ENCODE assay signal across 17 cellular contexts in genomic region chr18:63234839-63235238, GRCh38.
A peak's percentile ranks its signal among the peaks of the same experiment; 100 is the strongest.
DNase-seq lines count a peak whose midpoint lies in the region; ATAC-seq and TF ChIP-seq lines count a peak whose summit lies in the region.
"Had no signal": no experiment of that assay in that cellular context is flagged by ENCODE, and none has a peak within 500 bp of the region (broad histone marks: within the 10 kb centered on the region; RNA-seq: fewer than 3 reads in every experiment).

No MANE protein-coding gene starts in this region.

- H3K9me3 Mint-ChIP-seq in activated T-cell treated with anti-CD3 and anti-CD28 coated beads, Interleukin-2, amount 50 U/mL, for 72 hours, result peaks cover 8% of the 10 kb centered on the region in 2 donors
- H3K9me3 Mint-ChIP-seq in activated B cell treated with CpG ODN at 0.5 μM for 24 hours (peaks cover 4% of the 10 kb centered on the region), immature natural killer cell (no peaks in the 10 kb centered on the region)
- H3K9me3 Mint-ChIP-seq: endodermal cell had no signal

- CTCF ChIA-PET in activated B cell treated with CpG ODN at 0.5 μM for 24 hours (lab: Charles Lee), result interaction anchor here (2.1 kb wide), 1 partner anchor 83 kb away, joined by 7 read pairs; no protein-coding TSS in a partner anchor

- H3K27me3 Mint-ChIP-seq in activated T-cell treated with anti-CD3 and anti-CD28 coated beads, Interleukin-2, amount 50 U/mL, for 72 hours (ENCODE audit: low read depth), result no peaks in the 10 kb centered on the region
- H3K27me3 Mint-ChIP-seq in activated B cell treated with CpG ODN at 0.5 μM for 24 hours (no peaks in the 10 kb centered on the region), immature natural killer cell (ENCODE audit: low read depth in 3 of 3) (no peaks in the 10 kb centered on the region)

- intact Hi-C loops in activated B cell treated with CpG ODN at 0.5 μM for 24 hours (cut with micrococcal nuclease), result loop anchor here (2.0 kb wide), 2 partner anchors 18 to 20 kb away; no protein-coding TSS in a partner anchor
- intact Hi-C loops in tibial artery (cut with DNase I; ENCODE audit: low total_unique reads), result no loop called here

- H3K36me3 Mint-ChIP-seq in activated T-cell treated with anti-CD3 and anti-CD28 coated beads, Interleukin-2, amount 50 U/mL, for 72 hours (ENCODE audit: insufficient read depth in 2 of 2), result peaks cover 24 to 47% of the 10 kb centered on the region in 2 donors
- H3K36me3 Mint-ChIP-seq in activated B cell treated with CpG ODN at 0.5 μM for 24 hours (ENCODE audit: low read depth) (peaks cover 51% of the 10 kb centered on the region), immature natural killer cell (peaks cover 0 to 10% (median 8%) of the 10 kb centered on the region in 3 donors)

- H3K4me3 Mint-ChIP-seq in activated T-cell treated with anti-CD3 and anti-CD28 coated beads, Interleukin-2, amount 50 U/mL, for 72 hours, result peak overlapping the region; percentile 4 to 73
- H3K4me3 Mint-ChIP-seq in activated B cell treated with CpG ODN at 0.5 μM for 24 hours (peak overlapping the region; percentile 42), immature natural killer cell (peak overlapping the region in 1 of 5 donors; percentile 15)
- H3K4me3 Mint-ChIP-seq: endodermal cell had no signal

- peak; percentile 36 to 51 for ATAC-seq in activated T-cell treated with anti-CD3 and anti-CD28 coated beads, Interleukin-2, amount 50 U/mL, for 72 hours (replicated peaks in 1 of 2)
- no peak for ATAC-seq in activated B cell treated with CpG ODN at 0.5 μM for 24 hours (ENCODE audit: low read depth)
- ATAC-seq: left ventricle myocardium superior, PC-3 had no signal

- peaks cover 0 to 56% (median 30%) of the 10 kb centered on the region in 4 donors for H3K4me1 ChIP-seq in tibial artery

- POLR2A ChIA-PET in activated B cell treated with CpG ODN at 0.5 μM for 24 hours (lab: Charles Lee), result no interaction called here

- H3K4me3 ChIP-seq in tibial artery, result no peak overlapping the region
- H3K4me3 ChIP-seq: GM23248, SK-N-MC had no signal

- H3K36me3 ChIP-seq in tibial artery, result no peaks in the 10 kb centered on the region

- TF ChIP-seq CTCF in activated B cell treated with CpG ODN at 0.5 μM for 24 hours (IDR thresholded peaks at IDR 0.05), result no peak
- no peak for TF ChIP-seq CTCF in tibial artery (IDR thresholded peaks at IDR 0.05)

- no peak for DNase-seq in activated T-cell treated with anti-CD3 and anti-CD28 coated beads, Interleukin-2, amount 50 U/mL, for 72 hours
- DNase-seq in activated T-cell treated with anti-CD3 and anti-CD28 coated beads, Interleukin-2, amount 50 U/mL, for 48 hours, result no peak
- DNase-seq in activated B cell treated with CpG ODN at 0.5 μM for 24 hours (no peak), immature natural killer cell (no peak), tibial artery (no peak), cerebellar cortex (ENCODE audit: low spot score) (no peak), GOT3 (lab: John Stamatoyannopoulos, UW) (no peak), NCI-H748 (lab: John Stamatoyannopoulos, UW; ENCODE audit: unreplicated experiment) (no peak)
- DNase-seq: activated effector memory CD4-positive, alpha-beta T cell treated with Interleukin-2 at 50 U/mL for 16 hours; endodermal cell; GM23248; left ventricle myocardium superior; NCI-H1930; NCI-H510A treated with DMSO at 0.1 percent for 48 hours; PC-3; trophoblast cell had no signal

- H3K4me1 Mint-ChIP-seq in activated T-cell treated with anti-CD3 and anti-CD28 coated beads, Interleukin-2, amount 50 U/mL, for 72 hours (ENCODE audit: low read depth), result peaks cover 72% of the 10 kb centered on the region
- peaks cover 59% of the 10 kb centered on the region for H3K4me1 Mint-ChIP-seq in activated B cell treated with CpG ODN at 0.5 μM for 24 hours
- peaks cover 32 to 52% of the 10 kb centered on the region in 2 donors for H3K4me1 Mint-ChIP-seq in immature natural killer cell

- H3K27ac Mint-ChIP-seq in activated T-cell treated with anti-CD3 and anti-CD28 coated beads, Interleukin-2, amount 50 U/mL, for 72 hours, result peak overlapping the region; percentile 92
- peak overlapping the region; percentile 38 for H3K27ac Mint-ChIP-seq in activated B cell treated with CpG ODN at 0.5 μM for 24 hours
- peak overlapping the region; percentile 1 to 67 (median 24) for H3K27ac Mint-ChIP-seq in immature natural killer cell
- H3K27ac Mint-ChIP-seq: endodermal cell had no signal

- H3K27me3 ChIP-seq in tibial artery, result no peaks in the 10 kb centered on the region

- H3K27ac ChIP-seq in tibial artery, result peak overlapping the region; percentile 7 to 28
- H3K27ac ChIP-seq: GM23248, SK-N-MC had no signal

- H3K9me3 ChIP-seq in tibial artery, result no peaks in the 10 kb centered on the region

Comparison
In these comparisons a context has a peak if more than half of its experiments do, and no peak if none do; other contexts are left out.
1. H3K27ac Mint-ChIP-seq: peak in every context shown above with its lines; median percentile 92 in activated T-cell treated with anti-CD3 and anti-CD28 coated beads, Interleukin-2, amount 50 U/mL, for 72 hours; 38 in activated B cell treated with CpG ODN at 0.5 μM for 24 hours; 24 in immature natural killer cell.